22 cellular contexts compared by ENCODE assay signal in the genomic region with DNA sequence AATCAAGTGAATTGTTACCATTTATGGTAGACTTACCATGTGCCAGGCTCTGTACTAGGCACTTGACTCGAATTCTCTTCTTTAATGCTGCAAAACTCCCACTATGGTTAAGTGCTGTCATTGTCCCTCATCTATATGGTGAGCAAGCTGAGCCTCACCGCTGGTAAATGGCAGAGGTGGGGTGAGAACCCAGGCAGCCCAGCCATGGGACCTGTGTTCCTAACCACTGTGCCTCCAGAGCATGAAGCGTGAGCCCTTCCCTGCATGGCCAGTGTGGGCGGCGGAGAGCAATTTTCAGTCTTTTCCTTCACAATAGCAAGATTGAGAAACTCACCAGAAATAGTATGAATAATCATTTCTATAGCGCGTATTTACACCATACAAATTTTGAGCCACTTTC. TPM values are rescaled to one million over a fixed set of nuclear protein-coding genes. Genes with fewer than 3 reads are reported as not detected.
DNase-seq lines count a peak whose midpoint lies in the region; ATAC-seq and TF ChIP-seq lines count a peak whose summit lies in the region.
"Had no signal": no experiment of that assay in that cellular context is flagged by ENCODE, and none has a peak within 500 bp of the region (broad histone marks: within the 10 kb centered on the region; RNA-seq: fewer than 3 reads in every experiment).

No MANE protein-coding gene starts in this region.

- H3K4me3 Mint-ChIP-seq in activated CD4-positive, alpha-beta memory T cell treated with anti-CD3 and anti-CD28 coated beads for 36 hours: no peak overlapping the region
- no peak overlapping the region for H3K4me3 Mint-ChIP-seq in activated CD4-positive, alpha-beta memory T cell treated with anti-CD3 and anti-CD28 coated beads, Interleukin-2, amount 10 ng/mL, durations not matched to agents 7 days and 5 days
- no peak overlapping the region for H3K4me3 Mint-ChIP-seq in IgD-negative memory B cell
- H3K4me3 Mint-ChIP-seq in chondrocyte (ENCODE audit: unreplicated experiment): no peak overlapping the region
- no peak overlapping the region for H3K4me3 Mint-ChIP-seq in progenitor cell of endocrine pancreas (ENCODE audit: low read depth)
- H3K4me3 Mint-ChIP-seq: activated CD4-positive, alpha-beta T cell treated with anti-CD3 and anti-CD28 coated beads, Interleukin-2, amount 10 ng/mL, durations not matched to agents 7 days and 5 days; naive B cell had no signal

- ATAC-seq in HG02642 (IDR thresholded peaks at IDR 0.05; ENCODE audit: poor library complexity, unreplicated experiment): no peak

- in situ Hi-C loops in G401 (cut with HindIII; ENCODE audit: low sequenced_read_pairs): no loop called here

- TF ChIP-seq CTCF in chondrocyte (IDR thresholded peaks at IDR 0.05) (no peak), progenitor cell of endocrine pancreas (IDR thresholded peaks at IDR 0.05; ENCODE audit: unreplicated experiment) (no peak)

- CTCF ChIA-PET in activated CD4-positive, alpha-beta memory T cell treated with anti-CD3 and anti-CD28 coated beads for 36 hours (lab: Charles Lee): no interaction called here
- CTCF ChIA-PET in activated CD4-positive, alpha-beta memory T cell treated with anti-CD3 and anti-CD28 coated beads, Interleukin-2, amount 10 ng/mL, durations not matched to agents 7 days and 5 days (lab: Charles Lee): no interaction called here

- no peaks in the 10 kb centered on the region for H3K9me3 Mint-ChIP-seq in activated CD4-positive, alpha-beta memory T cell treated with anti-CD3 and anti-CD28 coated beads for 36 hours
- H3K9me3 Mint-ChIP-seq in activated CD4-positive, alpha-beta memory T cell treated with anti-CD3 and anti-CD28 coated beads, Interleukin-2, amount 10 ng/mL, durations not matched to agents 7 days and 5 days: no peaks in the 10 kb centered on the region
- H3K9me3 Mint-ChIP-seq in IgD-negative memory B cell (no peaks in the 10 kb centered on the region), chondrocyte (ENCODE audit: low read depth) (no peaks in the 10 kb centered on the region), progenitor cell of endocrine pancreas (ENCODE audit: low read depth) (no peaks in the 10 kb centered on the region)
- H3K9me3 Mint-ChIP-seq: activated CD4-positive, alpha-beta T cell treated with anti-CD3 and anti-CD28 coated beads, Interleukin-2, amount 10 ng/mL, durations not matched to agents 7 days and 5 days; activated T-helper 2 cell treated with anti-CD3 and anti-CD28 coated beads, Interferon-gamma antibody, Interleukin-2, Interleukin-4, amounts not matched to agents 10 μg/mL and 5 μg/mL and 100 μg/mL, durations not matched to agents 14 hours and 24 hours and 36 hours; naive B cell had no signal

- H3K27me3 Mint-ChIP-seq in activated CD4-positive, alpha-beta memory T cell treated with anti-CD3 and anti-CD28 coated beads for 36 hours: no peaks in the 10 kb centered on the region
- no peaks in the 10 kb centered on the region for H3K27me3 Mint-ChIP-seq in activated CD4-positive, alpha-beta memory T cell treated with anti-CD3 and anti-CD28 coated beads, Interleukin-2, amount 10 ng/mL, durations not matched to agents 7 days and 5 days
- H3K27me3 Mint-ChIP-seq in IgD-negative memory B cell (no peaks in the 10 kb centered on the region), chondrocyte (ENCODE audit: low read depth) (no peaks in the 10 kb centered on the region), progenitor cell of endocrine pancreas (no peaks in the 10 kb centered on the region)
- H3K27me3 Mint-ChIP-seq: activated CD4-positive, alpha-beta T cell treated with anti-CD3 and anti-CD28 coated beads, Interleukin-2, amount 10 ng/mL, durations not matched to agents 7 days and 5 days; naive B cell had no signal

- peaks cover 24% of the 10 kb centered on the region for H3K4me1 Mint-ChIP-seq in activated CD4-positive, alpha-beta memory T cell treated with anti-CD3 and anti-CD28 coated beads for 36 hours (ENCODE audit: low read depth)
- peaks cover 24% of the 10 kb centered on the region for H3K4me1 Mint-ChIP-seq in activated CD4-positive, alpha-beta memory T cell treated with anti-CD3 and anti-CD28 coated beads, Interleukin-2, amount 10 ng/mL, durations not matched to agents 7 days and 5 days
- H3K4me1 Mint-ChIP-seq in IgD-negative memory B cell (peaks cover 9 to 22% (median 13%) of the 10 kb centered on the region in 3 donors), chondrocyte (ENCODE audit: low read depth) (peaks cover 5% of the 10 kb centered on the region), progenitor cell of endocrine pancreas (ENCODE audit: low read depth) (peaks cover 23% of the 10 kb centered on the region)

- peaks cover 15% of the 10 kb centered on the region for H3K36me3 Mint-ChIP-seq in activated CD4-positive, alpha-beta memory T cell treated with anti-CD3 and anti-CD28 coated beads for 36 hours
- peaks cover 41% of the 10 kb centered on the region for H3K36me3 Mint-ChIP-seq in activated CD4-positive, alpha-beta memory T cell treated with anti-CD3 and anti-CD28 coated beads, Interleukin-2, amount 10 ng/mL, durations not matched to agents 7 days and 5 days (ENCODE audit: low read depth)
- H3K36me3 Mint-ChIP-seq in IgD-negative memory B cell: no peaks in the 10 kb centered on the region
- peaks cover 3% of the 10 kb centered on the region for H3K36me3 Mint-ChIP-seq in chondrocyte (ENCODE audit: low read depth)
- H3K36me3 Mint-ChIP-seq in progenitor cell of endocrine pancreas (ENCODE audit: insufficient read depth): peaks cover 11% of the 10 kb centered on the region
- H3K36me3 Mint-ChIP-seq: naive B cell had no signal

- peak overlapping the region; percentile 28 for H3K27ac Mint-ChIP-seq in activated CD4-positive, alpha-beta memory T cell treated with anti-CD3 and anti-CD28 coated beads for 36 hours
- H3K27ac Mint-ChIP-seq in activated CD4-positive, alpha-beta memory T cell treated with anti-CD3 and anti-CD28 coated beads, Interleukin-2, amount 10 ng/mL, durations not matched to agents 7 days and 5 days: no peak overlapping the region
- H3K27ac Mint-ChIP-seq in IgD-negative memory B cell: peak overlapping the region in 2 of 3 donors; percentile 71 to 80
- H3K27ac Mint-ChIP-seq in chondrocyte (ENCODE audit: unreplicated experiment): no peak overlapping the region
- peak overlapping the region; percentile 73 for H3K27ac Mint-ChIP-seq in progenitor cell of endocrine pancreas
- H3K27ac Mint-ChIP-seq: activated CD4-positive, alpha-beta T cell treated with anti-CD3 and anti-CD28 coated beads, Interleukin-2, amount 10 ng/mL, durations not matched to agents 7 days and 5 days; activated T-helper 2 cell treated with anti-CD3 and anti-CD28 coated beads, Interferon-gamma antibody, Interleukin-2, Interleukin-4, amounts not matched to agents 10 μg/mL and 5 μg/mL and 100 μg/mL, durations not matched to agents 14 hours and 24 hours and 36 hours had no signal

- intact Hi-C loops in activated CD4-positive, alpha-beta memory T cell treated with anti-CD3 and anti-CD28 coated beads for 36 hours (cut with micrococcal nuclease): no loop called here

- peak; percentile 12 for DNase-seq in activated CD4-positive, alpha-beta memory T cell treated with anti-CD3 and anti-CD28 coated beads for 36 hours
- DNase-seq in activated CD4-positive, alpha-beta memory T cell treated with anti-CD3 and anti-CD28 coated beads, Interleukin-2, amount 10 ng/mL, durations not matched to agents 7 days and 5 days: no peak
- peak; percentile 57 for DNase-seq in chondrocyte (ENCODE audit: low spot score)
- DNase-seq in progenitor cell of endocrine pancreas (ENCODE audit: low spot score, unreplicated experiment): no peak
- DNase-seq in T1000 (lab: John Stamatoyannopoulos, UW): no peak
- DNase-seq in G401 (ENCODE audit: low spot score): no peak
- DNase-seq: ACHN; activated CD4-positive, alpha-beta T cell treated with anti-CD3 and anti-CD28 coated beads, Interleukin-2, amount 10 ng/mL, durations not matched to agents 7 days and 5 days; foreskin melanocyte; GF-D8; left lung; naive B cell; NCI-H1930; NCI-H524 treated with DMSO at 0.1 percent for 48 hours; OCI-M1; T-helper 9 cell; upper lobe of left lung had no signal

- POLR2A ChIA-PET in activated CD4-positive, alpha-beta memory T cell treated with anti-CD3 and anti-CD28 coated beads for 36 hours (lab: Charles Lee): no interaction called here
- POLR2A ChIA-PET in activated CD4-positive, alpha-beta memory T cell treated with anti-CD3 and anti-CD28 coated beads, Interleukin-2, amount 10 ng/mL, durations not matched to agents 7 days and 5 days (lab: Charles Lee): interaction anchor here (0.8 to 1.5 kb wide), 2 partner anchors 8 to 10 kb away, joined by 3 to 5 read pairs; no protein-coding TSS in a partner anchor

RNA-seq across cellular contexts. Expression of a gene that starts 9.1 kb away (rescaled TPM):
- total RNA-seq in activated CD4-positive, alpha-beta memory T cell treated with anti-CD3 and anti-CD28 coated beads for 36 hours: 10 to 100 TPM; 46.5 to 51.4 TPM
- 10 to 100 TPM; 62.3 to 68.8 TPM for total RNA-seq in activated CD4-positive, alpha-beta memory T cell treated with anti-CD3 and anti-CD28 coated beads, Interleukin-2, amount 10 ng/mL, durations not matched to agents 7 days and 5 days
- polyA plus RNA-seq in IgD-negative memory B cell: 46.3 TPM
- total RNA-seq in chondrocyte: 54.7 to 74.4 TPM (median 67.7 TPM) in 3 replicates
- total RNA-seq in progenitor cell of endocrine pancreas: 75.0 and 76.1 TPM in 2 replicates
- 129 and 174 TPM in 2 replicates for total RNA-seq in G401 (2014; rRNA removed; shearing (Covaris generic))

RNA-seq across cellular contexts. Expression of a gene that starts 11.8 kb away (rescaled TPM):
- 10 to 100 TPM; 43.4 to 44.2 TPM for total RNA-seq in activated CD4-positive, alpha-beta memory T cell treated with anti-CD3 and anti-CD28 coated beads for 36 hours
- total RNA-seq in activated CD4-positive, alpha-beta memory T cell treated with anti-CD3 and anti-CD28 coated beads, Interleukin-2, amount 10 ng/mL, durations not matched to agents 7 days and 5 days: 10 to 100 TPM; 41.4 to 43.0 TPM
- 53.5 TPM for polyA plus RNA-seq in IgD-negative memory B cell
- total RNA-seq in chondrocyte (24.1 to 25.3 TPM (median 24.9 TPM) in 3 replicates), progenitor cell of endocrine pancreas (31.4 and 32.3 TPM in 2 replicates)
- 27.2 and 36.2 TPM in 2 replicates for total RNA-seq in G401 (2014; rRNA removed; shearing (Covaris generic))

RNA-seq across cellular contexts. Expression of a gene that starts 52.2 kb away (rescaled TPM):
- total RNA-seq in activated CD4-positive, alpha-beta memory T cell treated with anti-CD3 and anti-CD28 coated beads for 36 hours: not detected
- total RNA-seq in activated CD4-positive, alpha-beta memory T cell treated with anti-CD3 and anti-CD28 coated beads, Interleukin-2, amount 10 ng/mL, durations not matched to agents 7 days and 5 days: not detected
- polyA plus RNA-seq in IgD-negative memory B cell: 0.24 TPM
- total RNA-seq in chondrocyte (not detected in 3 replicates), progenitor cell of endocrine pancreas (1.4 and 2.2 TPM in 2 replicates)
- not detected in 2 replicates for total RNA-seq in G401 (2014; rRNA removed; shearing (Covaris generic))
- total RNA-seq: activated CD4-positive, alpha-beta T cell treated with anti-CD3 and anti-CD28 coated beads, Interleukin-2, amount 10 ng/mL, durations not matched to agents 7 days and 5 days; activated T-helper 2 cell treated with anti-CD3 and anti-CD28 coated beads, Interferon-gamma antibody, Interleukin-2, Interleukin-4, amounts not matched to agents 10 μg/mL and 5 μg/mL and 100 μg/mL, durations not matched to agents 14 hours and 24 hours and 36 hours; ascending aorta; M059J had no signal

Comparison
In these comparisons a context has a peak if more than half of its experiments do, and no peak if none do; other contexts are left out.
1. DNase-seq: peak in activated CD4-positive, alpha-beta memory T cell treated with anti-CD3 and anti-CD28 coated beads for 36 hours (single experiment) and chondrocyte (single experiment); none in activated CD4-positive, alpha-beta memory T cell treated with anti-CD3 and anti-CD28 coated beads, Interleukin-2, amount 10 ng/mL, durations not matched to agents 7 days and 5 days (single experiment), progenitor cell of endocrine pancreas (single experiment), T1000 (single experiment) and G401 (single experiment).
2. H3K27ac Mint-ChIP-seq: peak in activated CD4-positive, alpha-beta memory T cell treated with anti-CD3 and anti-CD28 coated beads for 36 hours (single experiment), IgD-negative memory B cell (2 of 3) and progenitor cell of endocrine pancreas (single experiment); none in activated CD4-positive, alpha-beta memory T cell treated with anti-CD3 and anti-CD28 coated beads, Interleukin-2, amount 10 ng/mL, durations not matched to agents 7 days and 5 days (single experiment) and chondrocyte (single experiment).